23 cellular contexts compared by ENCODE assay signal in genomic region chr20:64150756-64151633, GRCh38. TPM values are rescaled to one million over a fixed set of nuclear protein-coding genes. Genes with fewer than 3 reads are reported as not detected.
"Had no signal": no experiment of that assay in that cellular context is flagged by ENCODE, and none has a peak within 500 bp of the region (broad histone marks: within the 10 kb centered on the region; RNA-seq: fewer than 3 reads in every experiment).

No MANE protein-coding gene starts in this region.

- H3K4me3 ChIP-seq: ascending aorta, breast epithelium, esophagus muscularis mucosa, thyroid gland had no signal

- H3K9me3 ChIP-seq: ascending aorta, breast epithelium, esophagus muscularis mucosa, thyroid gland had no signal

- H3K27ac ChIP-seq: ascending aorta, breast epithelium, esophagus muscularis mucosa, thyroid gland had no signal

- H3K36me3 ChIP-seq: ascending aorta, breast epithelium, esophagus muscularis mucosa, thyroid gland had no signal

- H3K9me3 Mint-ChIP-seq: activated T-cell treated with anti-CD3 and anti-CD28 coated beads, Interleukin-2, amount 50 U/mL, for 72 hours; mesothelial cell of epicardium; T-helper 1 cell treated with Interleukin-12 subunit alpha and Interleukin-12 subunit beta and Interleukin-4 antibody, amounts not matched to agents 30 μg/mL and 1 μg/mL, for 36 hours had no signal

- ATAC-seq: activated CD4-positive, CD25-positive, alpha-beta regulatory T cell treated with anti-CD3 and anti-CD28 coated beads, Interleukin-2, amount 50 U/mL, for 24 hours; activated T-cell treated with anti-CD3 and anti-CD28 coated beads, Interleukin-2, amount 50 U/mL, for 72 hours; sciatic nerve had no signal

- H3K4me3 Mint-ChIP-seq: activated T-cell treated with anti-CD3 and anti-CD28 coated beads, Interleukin-2, amount 50 U/mL, for 72 hours; dendritic cell treated with granulocyte-macrophage colony-stimulating factor and Interleukin-4, amounts not matched to agents 40 ng/mL and 50 ng/mL, for 4 days; mesothelial cell of epicardium; T-helper 1 cell treated with Interleukin-12 subunit alpha and Interleukin-12 subunit beta and Interleukin-4 antibody, amounts not matched to agents 30 μg/mL and 1 μg/mL, for 36 hours had no signal

- H3K27ac Mint-ChIP-seq: activated T-cell treated with anti-CD3 and anti-CD28 coated beads, Interleukin-2, amount 50 U/mL, for 72 hours; dendritic cell treated with granulocyte-macrophage colony-stimulating factor and Interleukin-4, amounts not matched to agents 40 ng/mL and 50 ng/mL, for 4 days; mesothelial cell of epicardium; T-helper 1 cell treated with Interleukin-12 subunit alpha and Interleukin-12 subunit beta and Interleukin-4 antibody, amounts not matched to agents 30 μg/mL and 1 μg/mL, for 36 hours had no signal

- H3K27me3 ChIP-seq: ascending aorta, thyroid gland had no signal

- FAIRE-seq: endothelial cell of umbilical vein, urothelium cell line had no signal

- H3K27me3 Mint-ChIP-seq: dendritic cell treated with granulocyte-macrophage colony-stimulating factor and Interleukin-4, amounts not matched to agents 40 ng/mL and 50 ng/mL, for 4 days had no signal

- H3K4me1 ChIP-seq: ascending aorta, breast epithelium, esophagus muscularis mucosa, thyroid gland had no signal

- H3K36me3 Mint-ChIP-seq: mesothelial cell of epicardium had no signal

- DNase-seq: activated CD4-positive, alpha-beta T cell treated with anti-CD3 and anti-CD28 coated beads, Interleukin-2, amount 50 U/mL, for 1 hour; activated T-cell treated with anti-CD3 and anti-CD28 coated beads, Interleukin-2, amount 50 U/mL, for 72 hours; effector CD8-positive, alpha-beta T cell; stimulated activated CD4-positive, alpha-beta T cell treated with anti-CD3 and anti-CD28 coated beads, Interleukin-1b, Interleukin-23, amount 100 ng/mL, for 48 hours; stimulated activated CD8-positive, alpha-beta memory T cell treated with anti-CD3 and anti-CD28 coated beads, Interleukin-4, amount 100 ng/mL, for 48 hours; stimulated activated naive CD4-positive, alpha-beta T cell; thyroid gland had no signal

RNA-seq across cellular contexts. Expression of gene MYT1, which starts 13.3 kb away (rescaled TPM):
- total RNA-seq: activated CD8-positive, alpha-beta memory T cell treated with anti-CD3 and anti-CD28 coated beads for 36 hours; ascending aorta; endothelial cell of umbilical vein; esophagus muscularis mucosa; osteocyte; pulmonary artery endothelial cell; sciatic nerve had no signal
- polyA plus RNA-seq: endothelial cell of umbilical vein had no signal

RNA-seq across cellular contexts. Expression of gene NPBWR2, which starts 43.6 kb away (rescaled TPM):
- total RNA-seq: activated CD8-positive, alpha-beta memory T cell treated with anti-CD3 and anti-CD28 coated beads for 36 hours; activated T-cell treated with anti-CD3 and anti-CD28 coated beads, Interleukin-2, amount 50 U/mL, for 72 hours; ascending aorta; breast epithelium; cerebellum; endothelial cell of umbilical vein; esophagus muscularis mucosa; lung microvascular endothelial cell; mesothelial cell of epicardium; osteocyte; pulmonary artery endothelial cell; sciatic nerve; thyroid gland had no signal
- polyA plus RNA-seq: endothelial cell of umbilical vein, neural cell had no signal
